1 cellular context compared by ENCODE assay signal in genomic region chr10:92575961-92576360, GRCh38.
TF ChIP-seq lines count a peak whose summit lies in the region.

No MANE protein-coding gene starts in this region.

TF ChIP-seq in endothelial cell of umbilical vein, 7 proteins besides CTCF, POLR2A, EP300 and RAD21:
- TF ChIP-seq, protein P1, sequence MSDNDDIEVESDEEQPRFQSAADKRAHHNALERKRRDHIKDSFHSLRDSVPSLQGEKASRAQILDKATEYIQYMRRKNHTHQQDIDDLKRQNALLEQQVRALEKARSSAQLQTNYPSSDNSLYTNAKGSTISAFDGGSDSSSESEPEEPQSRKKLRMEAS (IDR thresholded peaks at IDR 0.05; ENCODE audit: insufficient read depth, insufficient read length): no peak
- TF ChIP-seq EZH2 (IDR thresholded peaks at IDR 0.05; ENCODE audit: borderline replicate concordance, low read depth, low read length, severe bottlenecking) (no peak), POLR2AphosphoS5 (IDR thresholded peaks at IDR 0.05; ENCODE audit: insufficient read depth, low read depth, low read length) (no peak), JUN (IDR thresholded peaks at IDR 0.05; ENCODE audit: borderline replicate concordance, insufficient read depth, insufficient read length, low read depth) (no peak)
TF ChIP-seq in endothelial cell of umbilical vein: peak in this region for 0.
